Comparison of ENCODE assay signal across 8 cellular contexts in genomic region chr12:6943719-6944380, GRCh38. TPM values are rescaled to one million over a fixed set of nuclear protein-coding genes. Genes with fewer than 3 reads are reported as not detected.
DNase-seq lines count a peak whose midpoint lies in the region; ATAC-seq and TF ChIP-seq lines count a peak whose summit lies in the region.

TSS of gene C12orf57 (plus strand) at chr12:6944022. CDS start at chr12:6944122, 100 bp downstream.
TSS of gene RNU7-1 (plus strand) at chr12:6943816.

- H3K9me3 ChIP-seq in adipocyte (ENCODE audit: control insufficient read depth, low read length) = no peaks in the 10 kb centered on the region

- DNase-seq in NCI-H1092 treated with DMSO at 0.1 percent for 48 hours (lab: John Stamatoyannopoulos, UW) = peak; percentile 98
- DNase-seq in SK-N-DZ (ENCODE audit: low spot score) = peak; percentile 99
- peak; percentile 78 for DNase-seq in adipocyte (ENCODE audit: low read depth)
- peak; percentile 48 to 86 (median 73) for DNase-seq in head of caudate nucleus
- peak; percentile 98 for DNase-seq in pons (ENCODE audit: low spot score)
- no peak for DNase-seq in mesenteric fat pad (ENCODE audit: low spot score)

- peak; percentile 5 for TF ChIP-seq CTCF in GM12873 (IDR thresholded peaks at IDR 0.05; ENCODE audit: insufficient read depth, low read depth, low read length, missing control alignments)

- H3K36me3 ChIP-seq in adipocyte (ENCODE audit: control insufficient read depth, insufficient read depth, low read length, severe bottlenecking) = peaks cover 23% of the 10 kb centered on the region

- no peaks in the 10 kb centered on the region for H3K27me3 ChIP-seq in adipocyte (replicated peaks; ENCODE audit: control insufficient read depth, insufficient read depth, low read length)

- intact Hi-C loops in head of caudate nucleus (cut with DNase I) = loop anchor here (2.0 kb wide), 1 partner anchor 27 kb away; the partner anchor contains the start of genes EMG1 and PHB2

- H3K4me3 ChIP-seq in adipocyte (ENCODE audit: low read length) = peak within 1 kb of the TSS; percentile 86

- H3K4me1 ChIP-seq in adipocyte (ENCODE audit: control insufficient read depth, insufficient read depth, low read length) = peaks cover 26% of the 10 kb centered on the region

- peak within 1 kb of the TSS; percentile 94 for H3K9ac ChIP-seq in adipocyte (ENCODE audit: low read length)

- peak; percentile 36 for ATAC-seq in HG02623 (IDR thresholded peaks at IDR 0.05; ENCODE audit: unreplicated experiment)

RNA-seq across cellular contexts. Expression of gene C12orf57, which starts in this region (rescaled TPM):
- 890 and 1,059 TPM in 2 replicates for polyA plus RNA-seq in SK-N-DZ (2014; cell fraction: cytosol; rRNA removed)
- 478 and 558 TPM in 2 replicates for polyA plus RNA-seq in SK-N-DZ (2014; cell fraction: nucleus; rRNA removed)
- total RNA-seq in mesenteric fat pad = 125 TPM

RNA-seq across cellular contexts. Expression of gene RNU7-1, which starts in this region (rescaled TPM):
- not detected in 2 replicates for polyA plus RNA-seq in SK-N-DZ (2014; cell fraction: cytosol; rRNA removed)
- polyA plus RNA-seq in SK-N-DZ (2014; cell fraction: nucleus; rRNA removed) = not detected in 2 replicates
- total RNA-seq in mesenteric fat pad = not detected
